ENCODE assay signal across 11 cellular contexts in the genomic region with DNA sequence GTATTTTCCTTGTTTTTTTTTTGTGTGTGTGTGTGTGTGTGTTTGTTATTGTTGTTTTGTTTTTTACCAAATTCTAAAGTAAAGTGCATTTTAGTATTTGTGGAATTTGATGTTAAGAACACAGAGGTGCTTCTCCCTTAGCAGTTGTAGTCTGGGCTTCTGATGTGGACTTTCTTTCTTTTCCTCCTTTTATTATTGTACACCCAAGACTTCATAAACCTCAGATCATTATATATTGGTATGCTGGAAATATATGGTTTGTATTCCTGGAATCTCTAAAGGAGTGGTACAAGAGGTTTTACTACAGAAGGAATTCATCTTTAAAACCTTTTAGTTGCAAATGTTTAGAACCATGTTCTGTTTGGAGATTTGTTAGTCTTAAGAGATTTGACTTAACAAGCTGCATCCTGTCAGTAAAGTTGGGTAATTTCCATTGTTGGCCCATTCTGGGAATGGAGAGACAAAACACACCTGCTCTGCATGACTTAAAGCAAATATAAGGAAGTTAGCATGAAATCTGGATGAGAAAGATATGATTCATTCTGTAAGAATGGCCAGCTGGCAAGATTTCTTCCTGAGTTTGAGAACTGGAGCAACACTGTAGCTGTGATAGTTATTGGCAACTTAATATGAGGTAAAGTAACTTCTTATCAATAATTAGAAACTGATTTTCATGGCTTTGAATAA.
DNase-seq lines count a peak whose midpoint lies in the region; ATAC-seq and TF ChIP-seq lines count a peak whose summit lies in the region.
"Had no signal": no experiment of that assay in that cellular context is flagged by ENCODE, and none has a peak within 500 bp of the region (broad histone marks: within the 10 kb centered on the region; RNA-seq: fewer than 3 reads in every experiment).

No MANE protein-coding gene starts in this region.

- H3K27ac ChIP-seq in ascending aorta: peak overlapping the region in 1 of 2 donors; percentile 7

- H3K36me3 ChIP-seq in ascending aorta: peaks cover 3 to 18% of the 10 kb centered on the region in 2 donors

- no peak overlapping the region for H3K4me3 ChIP-seq in ascending aorta

- H3K4me1 ChIP-seq in ascending aorta: no peaks in the 10 kb centered on the region

- DNase-seq in GM03348 (ENCODE audit: low spot score) (peak; percentile 67), NCI-H69 (lab: John Stamatoyannopoulos, UW) (peak; percentile 72), fibroblast of gingiva (ENCODE audit: low read depth) (peak; percentile 69), pulmonary artery endothelial cell (ENCODE audit: low read depth, low spot score) (peak; percentile 97), islet precursor cell (no peak), ascending aorta (ENCODE audit: low spot score in 2 of 2) (no peak)
- no peak for DNase-seq in stimulated activated CD4-positive, alpha-beta T cell treated with anti-CD3 and anti-CD28 coated beads, Interleukin-4, amount 100 ng/mL, for 1 hour
- DNase-seq: activated gamma-delta T cell treated with Interleukin-2 at 50 U/mL for 16 hours, natural killer cell, NCI-H2107 had no signal

- no peak for TF ChIP-seq CTCF in ascending aorta (IDR thresholded peaks at IDR 0.05)

- ATAC-seq in GM18909 (IDR thresholded peaks at IDR 0.05; ENCODE audit: poor library complexity, unreplicated experiment): no peak
- ATAC-seq: natural killer cell had no signal

- no peaks in the 10 kb centered on the region for H3K9me3 ChIP-seq in ascending aorta

- no peaks in the 10 kb centered on the region for H3K27me3 ChIP-seq in ascending aorta

- intact Hi-C loops in ascending aorta (cut with DNase I): no loop called here

Comparison
In these comparisons a context has a peak if more than half of its experiments do, and no peak if none do; other contexts are left out.
1. DNase-seq: peak in GM03348 (single experiment), NCI-H69 (single experiment), fibroblast of gingiva (single experiment) and pulmonary artery endothelial cell (single experiment); none in islet precursor cell (single experiment), stimulated activated CD4-positive, alpha-beta T cell treated with anti-CD3 and anti-CD28 coated beads, Interleukin-4, amount 100 ng/mL, for 1 hour (single experiment) and ascending aorta (0 of 2).